Comparison of ENCODE assay signal across 17 cellular contexts in genomic region chr18:74506405-74507119, GRCh38. TPM values are rescaled to one million over a fixed set of nuclear protein-coding genes. Genes with fewer than 3 reads are reported as not detected.
DNase-seq lines count a peak whose midpoint lies in the region; TF ChIP-seq lines count a peak whose summit lies in the region.
"Had no signal": no experiment of that assay in that cellular context is flagged by ENCODE, and none has a peak within 500 bp of the region (broad histone marks: within the 10 kb centered on the region; RNA-seq: fewer than 3 reads in every experiment).

No MANE protein-coding gene starts in this region.

- in situ Hi-C loops in astrocyte of the spinal cord (cut with HindIII; ENCODE audit: low sequenced_read_pairs): no loop called here

- H3K4me3 Mint-ChIP-seq in activated T-cell treated with anti-CD3 and anti-CD28 coated beads, Interleukin-2, amount 50 U/mL, for 24 hours: no peak overlapping the region
- H3K4me3 Mint-ChIP-seq: activated B cell treated with CpG ODN at 0.5 μM for 24 hours, nephron progenitor cell had no signal

- TF ChIP-seq CTCF in astrocyte of the spinal cord (IDR thresholded peaks at IDR 0.05; ENCODE audit: low read depth, low read length): no peak
- TF ChIP-seq CTCF in stomach (IDR thresholded peaks at IDR 0.05): no peak

- peaks cover 26 to 71% (median 35%) of the 10 kb centered on the region in 4 donors for H3K4me1 ChIP-seq in stomach

- no peaks in the 10 kb centered on the region for H3K9me3 ChIP-seq in stomach
- H3K9me3 ChIP-seq: heart left ventricle had no signal

- TF ChIP-seq POLR2A in stomach (IDR thresholded peaks at IDR 0.05): no peak

- no peaks in the 10 kb centered on the region for H3K27me3 Mint-ChIP-seq in activated T-cell treated with anti-CD3 and anti-CD28 coated beads, Interleukin-2, amount 50 U/mL, for 24 hours
- H3K27me3 Mint-ChIP-seq: activated B cell treated with CpG ODN at 0.5 μM for 24 hours had no signal

- no peak overlapping the region for H3K4me3 ChIP-seq in astrocyte of the spinal cord (ENCODE audit: low read depth, low read length)
- peak overlapping the region in 1 of 4 donors; percentile 17 for H3K4me3 ChIP-seq in stomach
- H3K4me3 ChIP-seq: heart left ventricle had no signal

- H3K27ac ChIP-seq in stomach: peak overlapping the region; percentile 43 to 75 (median 61)

- intact Hi-C loops in stomach (cut with DNase I; ENCODE audit: low total_unique reads): no loop called here

- peaks cover 12% of the 10 kb centered on the region for H3K4me1 Mint-ChIP-seq in activated T-cell treated with anti-CD3 and anti-CD28 coated beads, Interleukin-2, amount 50 U/mL, for 24 hours (ENCODE audit: low read depth)

- H3K36me3 Mint-ChIP-seq in activated T-cell treated with anti-CD3 and anti-CD28 coated beads, Interleukin-2, amount 50 U/mL, for 24 hours (ENCODE audit: low read depth): peaks cover 96% of the 10 kb centered on the region

- DNase-seq in activated T-cell treated with anti-CD3 and anti-CD28 coated beads, Interleukin-2, amount 50 U/mL, for 24 hours: peak; percentile 7
- no peak for DNase-seq in activated T-cell treated with anti-CD3 and anti-CD28 coated beads, Interleukin-2, amount 50 U/mL, for 48 hours
- peak; percentile 69 for DNase-seq in astrocyte of the spinal cord (ENCODE audit: low read depth, low spot score)
- DNase-seq in iPS-NIHi7 (ENCODE audit: extremely low spot score): peak; percentile 30
- DNase-seq in stomach: peak; percentile 7
- DNase-seq in NCI-H526 (lab: John Stamatoyannopoulos, UW): no peak
- DNase-seq in DMS114 treated with DMSO at 0.1 percent for 48 hours (lab: John Stamatoyannopoulos, UW; ENCODE audit: unreplicated experiment): no peak
- no peak for DNase-seq in NCI-H524 treated with DMSO at 0.1 percent for 48 hours (lab: John Stamatoyannopoulos, UW)
- DNase-seq: activated B cell treated with CpG ODN at 0.5 μM for 24 hours; activated T-cell treated with anti-CD3 and anti-CD28 coated beads, Interleukin-2, amount 50 U/mL, for 1 hour; heart left ventricle; left ventricle myocardium superior; NCI-H146; NCI-H524; nephron progenitor cell had no signal

- peaks cover 74 to 100% (median 99%) of the 10 kb centered on the region in 4 donors for H3K36me3 ChIP-seq in stomach

- no peaks in the 10 kb centered on the region for H3K27me3 ChIP-seq in stomach
- H3K27me3 ChIP-seq: heart left ventricle had no signal

- H3K9me3 Mint-ChIP-seq in activated T-cell treated with anti-CD3 and anti-CD28 coated beads, Interleukin-2, amount 50 U/mL, for 24 hours: no peaks in the 10 kb centered on the region
- H3K9me3 Mint-ChIP-seq: activated B cell treated with CpG ODN at 0.5 μM for 24 hours, nephron progenitor cell had no signal

- no peak overlapping the region for H3K27ac Mint-ChIP-seq in activated T-cell treated with anti-CD3 and anti-CD28 coated beads, Interleukin-2, amount 50 U/mL, for 24 hours
- H3K27ac Mint-ChIP-seq: activated B cell treated with CpG ODN at 0.5 μM for 24 hours had no signal

- WGBS in stomach, 5 donors: 52 to 56% (median 54%) methylated on average over 14 of the region's 14 CpGs

- TF ChIP-seq EP300 in stomach (IDR thresholded peaks at IDR 0.05): no peak

RNA-seq across cellular contexts. Expression of gene CNDP2, which starts 10.4 kb away (rescaled TPM):
- total RNA-seq in stomach: 100 to 1,000 TPM in 4 of 5 donors, 10 to 100 TPM in 1; 12.8 to 204 (median 115) TPM
- 100 to 1,000 TPM in 2 of 3 donors, 10 to 100 TPM in 1; 87.5 to 132 (median 110) TPM for polyA plus RNA-seq in stomach

RNA-seq across cellular contexts. Expression of gene CNDP1, which starts 27.7 kb away (rescaled TPM):
- total RNA-seq in stomach: under 1 TPM in 1 of 5 donors, not detected in 4; 0.72 TPM
- under 1 TPM in 2 of 3 donors, not detected in 1; 0.13 to 0.50 TPM for polyA plus RNA-seq in stomach
- total RNA-seq: astrocyte, H1, heart left ventricle, left ventricle myocardium superior had no signal

RNA-seq across cellular contexts. Expression of gene DIPK1C, which starts 49.5 kb away (rescaled TPM):
- total RNA-seq in stomach: 1 to 10 TPM in 2 of 5 donors, not detected in 3; 1.8 to 2.3 TPM
- polyA plus RNA-seq in stomach: 1 to 10 TPM in 2 of 3 donors, under 1 TPM in 1; 0.55 to 2.3 (median 1.8) TPM
- total RNA-seq: activated B cell treated with CpG ODN at 0.5 μM for 24 hours, astrocyte, H1 had no signal

Comparison
In these comparisons a context has a peak if more than half of its experiments do, and no peak if none do; other contexts are left out.
1. DNase-seq: peak in activated T-cell treated with anti-CD3 and anti-CD28 coated beads, Interleukin-2, amount 50 U/mL, for 24 hours (single experiment), astrocyte of the spinal cord (single experiment), iPS-NIHi7 (single experiment) and stomach (single experiment); none in activated T-cell treated with anti-CD3 and anti-CD28 coated beads, Interleukin-2, amount 50 U/mL, for 48 hours (0 of 2), NCI-H526 (0 of 2), DMS114 treated with DMSO at 0.1 percent for 48 hours (single experiment) and NCI-H524 treated with DMSO at 0.1 percent for 48 hours (single experiment).